ENCODE assay signal across 15 cellular contexts in the genomic region with DNA sequence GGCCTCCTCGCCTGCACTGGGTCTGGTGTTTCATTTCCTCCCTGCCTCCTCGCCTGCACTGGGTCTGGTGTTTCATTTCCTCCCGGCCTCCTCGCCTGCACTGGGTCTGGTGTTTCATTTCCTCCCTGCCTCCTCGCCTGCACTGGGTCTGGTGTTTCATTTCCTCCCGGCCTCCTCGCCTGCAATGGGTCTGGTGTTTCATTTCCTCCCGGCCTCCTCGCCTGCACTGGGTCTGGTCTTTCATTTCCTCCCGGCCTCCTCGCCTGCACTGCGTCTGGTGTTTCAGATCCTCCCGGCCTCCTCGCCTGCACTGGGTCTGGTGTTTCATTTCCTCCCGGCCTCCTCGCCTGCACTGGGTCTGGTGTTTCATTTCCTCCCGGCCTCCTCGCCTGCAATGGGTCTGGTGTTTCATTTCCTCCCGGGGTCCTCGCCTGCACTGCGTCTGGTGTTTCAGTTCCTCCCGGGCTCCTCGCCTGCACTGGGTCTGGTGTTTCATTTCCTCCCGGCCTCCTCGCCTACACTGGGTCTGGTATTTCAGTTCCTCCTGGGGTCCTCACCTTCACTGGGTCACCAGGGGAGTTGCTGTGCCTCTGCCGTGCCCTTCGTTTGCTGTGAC. TPM values are rescaled to one million over a fixed set of nuclear protein-coding genes. Genes with fewer than 3 reads are reported as not detected.
DNase-seq lines count a peak whose midpoint lies in the region; ATAC-seq and TF ChIP-seq lines count a peak whose summit lies in the region.
"Not testable (repeated sequence)": the region's sequence is repeated elsewhere in the genome, so short reads cannot be mapped to it uniquely, and the experiment has no call there.
"Had no signal": no experiment of that assay in that cellular context is flagged by ENCODE, and none has a peak within 500 bp of the region (broad histone marks: within the 10 kb centered on the region; RNA-seq: fewer than 3 reads in every experiment).

No MANE protein-coding gene starts in this region.

- H3K4me1 Mint-ChIP-seq in CD8-positive, alpha-beta T cell (ENCODE audit: low read depth); activated naive CD8-positive, alpha-beta T cell (ENCODE audit: low read depth); endodermal cell: not testable (repeated sequence)
- H3K4me1 Mint-ChIP-seq in H9 (peaks cover 9 to 12% of the 10 kb centered on the region in 2 experiments), T-cell (peaks cover 0 to 13% (median 7%) of the 10 kb centered on the region in 3 donors)
- peaks cover 1 to 17% (median 8%) of the 10 kb centered on the region in 4 donors for H3K4me1 Mint-ChIP-seq in naive thymus-derived CD8-positive, alpha-beta T cell

- H3K4me2 ChIP-seq in H9 (ENCODE audit: insufficient read depth, insufficient read length, low read length); Karpas-422 (ENCODE audit: low read depth, low read length, poor library complexity, severe bottlenecking): not testable (repeated sequence)

- H3K9me3 Mint-ChIP-seq in CD8-positive, alpha-beta T cell; H9; T-cell; activated naive CD8-positive, alpha-beta T cell (ENCODE audit: low read depth); endodermal cell; naive thymus-derived CD8-positive, alpha-beta T cell: not testable (repeated sequence)

- DNase-seq in CD8-positive, alpha-beta T cell; T-cell: not testable (repeated sequence)
- DNase-seq in H9 (peak; percentile 30), Karpas-422 (peak; percentile 86), endodermal cell (peak; percentile 38)
- DNase-seq in naive thymus-derived CD8-positive, alpha-beta T cell = peak in 2 of 10 donors; percentile 7 to 10

- not testable (repeated sequence) for H3K18ac ChIP-seq in H9 (ENCODE audit: insufficient read length, low read depth, low read length)

- H3K79me2 ChIP-seq in H9 (ENCODE audit: insufficient read depth, low read length); Karpas-422 (ENCODE audit: low read length): not testable (repeated sequence)

- H3K56ac ChIP-seq in H9 (ENCODE audit: insufficient read length, low read depth, low read length) = not testable (repeated sequence)

- H2BK5ac ChIP-seq in H9 (ENCODE audit: insufficient read length, low read length) = not testable (repeated sequence)

- not testable (repeated sequence) for H2BK120ac ChIP-seq in H9 (ENCODE audit: low read depth, low read length, poor library complexity, severe bottlenecking)

- not testable (repeated sequence) for H3K23ac ChIP-seq in H9 (ENCODE audit: insufficient read length, low read depth, low read length)

- not testable (repeated sequence) for H3K23me2 ChIP-seq in H9 (ENCODE audit: insufficient read length, low read depth, low read length, poor library complexity, severe bottlenecking)

- not testable (repeated sequence) for H4K20me1 ChIP-seq in H9 (ENCODE audit: control insufficient read depth, insufficient read depth, insufficient read length); Karpas-422 (ENCODE audit: insufficient read depth, low read depth, low read length)

- H2BK20ac ChIP-seq in H9 (ENCODE audit: low read depth, low read length, poor library complexity, severe bottlenecking) = not testable (repeated sequence)

- not testable (repeated sequence) for H2AK5ac ChIP-seq in H9 (ENCODE audit: insufficient read length, low read length)

- POLR2A ChIA-PET in CD8-positive, alpha-beta T cell (lab: Charles Lee); T-cell (lab: Charles Lee); naive thymus-derived CD8-positive, alpha-beta T cell (lab: Charles Lee): not testable (repeated sequence)

- H3K79me1 ChIP-seq in H9 (ENCODE audit: insufficient read depth, low read depth, low read length, poor library complexity, severe bottlenecking) = not testable (repeated sequence)

- not testable (repeated sequence) for H3K4me1 ChIP-seq in CD8-positive, alpha-beta T cell (ENCODE audit: insufficient read depth, low read length); H9 (ENCODE audit: insufficient read depth, low read length); Karpas-422 (ENCODE audit: low read length); endodermal cell (ENCODE audit: control insufficient read depth, insufficient read depth, low read length)

- H2AFZ ChIP-seq in H9 (ENCODE audit: low read length) = not testable (repeated sequence)
- peak overlapping the region; percentile 56; the same call in 1 of the 2 replicates for H2AFZ ChIP-seq in Karpas-422 (ENCODE audit: low read length)

- H3T11ph ChIP-seq in H9 (ENCODE audit: low read length) = not testable (repeated sequence)

- not testable (repeated sequence) for H2BK12ac ChIP-seq in H9 (ENCODE audit: insufficient read length, low read depth, low read length)

- H2BK15ac ChIP-seq in H9 (ENCODE audit: low read depth, low read length) = not testable (repeated sequence)

- H3K9ac ChIP-seq in H9 (ENCODE audit: extremely low read depth, insufficient read length, low read length); Karpas-422 (ENCODE audit: low read length); endodermal cell (ENCODE audit: extremely low read depth, low read length, poor library complexity, severe bottlenecking): not testable (repeated sequence)

- H3K27ac ChIP-seq in CD8-positive, alpha-beta T cell (ENCODE audit: low read depth, low read length); H9 (ENCODE audit: insufficient read length, low read depth, low read length); endodermal cell (ENCODE audit: low read depth, low read length): not testable (repeated sequence)
- peak overlapping the region; percentile 94 for H3K27ac ChIP-seq in Karpas-422 (ENCODE audit: low read length)

- ATAC-seq in CD8-positive, alpha-beta T cell; T-cell (replicated peaks in 1 of 4); naive thymus-derived CD8-positive, alpha-beta T cell: not testable (repeated sequence)

- not testable (repeated sequence) for H3K9me2 ChIP-seq in Karpas-422 (replicated peaks; ENCODE audit: insufficient read depth, low read length)

- H3K4me3 Mint-ChIP-seq in CD8-positive, alpha-beta T cell = peak overlapping the region; percentile 42
- not testable (repeated sequence) for H3K4me3 Mint-ChIP-seq in H9; activated naive CD8-positive, alpha-beta T cell; endodermal cell
- H3K4me3 Mint-ChIP-seq in T-cell = peak overlapping the region in 2 of 3 donors; percentile 28 to 44
- H3K4me3 Mint-ChIP-seq in naive thymus-derived CD8-positive, alpha-beta T cell = peak overlapping the region in 6 of 10 donors; percentile 33 to 70 (median 54)

- intact Hi-C loops in CD8-positive, alpha-beta T cell (cut with DNase I, micrococcal nuclease) = not testable (repeated sequence)

- not testable (repeated sequence) for H3K27me3 ChIP-seq in CD8-positive, alpha-beta T cell (ENCODE audit: insufficient read depth, low read length); H9 (ENCODE audit: insufficient read depth, low read length); Karpas-422 (ENCODE audit: low read length); endodermal cell (ENCODE audit: control insufficient read depth, insufficient read depth, low read length, poor library complexity, severe bottlenecking)

- not testable (repeated sequence) for H3K36me3 Mint-ChIP-seq in CD8-positive, alpha-beta T cell; H9 (ENCODE audit: insufficient read depth in 1 of 3, low read depth in 3 of 3); T-cell; activated naive CD8-positive, alpha-beta T cell; endodermal cell (ENCODE audit: low read depth); naive thymus-derived CD8-positive, alpha-beta T cell

- peak overlapping the region; percentile 37 for H3K27ac Mint-ChIP-seq in CD8-positive, alpha-beta T cell
- not testable (repeated sequence) for H3K27ac Mint-ChIP-seq in H9, endodermal cell
- peak overlapping the region in 1 of 2 donors; percentile 8 for H3K27ac Mint-ChIP-seq in T-cell
- peak overlapping the region; percentile 46 for H3K27ac Mint-ChIP-seq in activated naive CD8-positive, alpha-beta T cell
- peak overlapping the region in 7 of 10 donors; percentile 12 to 89 (median 79) for H3K27ac Mint-ChIP-seq in naive thymus-derived CD8-positive, alpha-beta T cell

- no CpG with 5 or more reads among the region's 27 CpGs for WGBS in H9 (ENCODE audit: extremely low coverage, insufficient read length, low lambda C conversion rate)
- 88 to 94% methylated on average over 14 to 22 of the region's 27 CpGs for WGBS in endodermal cell (ENCODE audit: insufficient coverage in 1 of 2, insufficient read length in 1 of 2), 2 experiments

- H3K27me3 Mint-ChIP-seq in CD8-positive, alpha-beta T cell (ENCODE audit: low read depth); T-cell; activated naive CD8-positive, alpha-beta T cell; endodermal cell (ENCODE audit: insufficient read depth); naive thymus-derived CD8-positive, alpha-beta T cell: not testable (repeated sequence)
- peaks cover 16% of the 10 kb centered on the region for H3K27me3 Mint-ChIP-seq in H9 (ENCODE audit: low read depth)

- H3K36me3 ChIP-seq in CD8-positive, alpha-beta T cell (ENCODE audit: insufficient read depth, low read length); Karpas-422 (ENCODE audit: insufficient read depth, low read length); endodermal cell (ENCODE audit: control insufficient read depth, insufficient read depth, low read length): not testable (repeated sequence)

- not testable (repeated sequence) for H3K4me3 ChIP-seq in CD8-positive, alpha-beta T cell (ENCODE audit: low read depth, low read length); endodermal cell (ENCODE audit: low read length)
- peak overlapping the region; percentile 7; the same call in 1 of the 2 replicates for H3K4me3 ChIP-seq in Karpas-422 (ENCODE audit: low read length)

- H3K9me3 ChIP-seq in CD8-positive, alpha-beta T cell (ENCODE audit: low read length); H9 (ENCODE audit: control insufficient read depth, low read depth, low read length); endodermal cell (ENCODE audit: control insufficient read depth, low read length): not testable (repeated sequence)
- H3K9me3 ChIP-seq in Karpas-422 (ENCODE audit: low read length) = peaks cover 19% of the 10 kb centered on the region

- not testable (repeated sequence) for H3K4ac ChIP-seq in H9 (ENCODE audit: low read depth, low read length)

- not testable (repeated sequence) for H4K8ac ChIP-seq in H9 (replicated peaks; ENCODE audit: insufficient read length, low read depth, low read length)

- H4K91ac ChIP-seq in H9 (ENCODE audit: insufficient read length, low read depth, low read length) = not testable (repeated sequence)

- CTCF ChIA-PET in CD8-positive, alpha-beta T cell (lab: Charles Lee); T-cell (lab: Charles Lee): not testable (repeated sequence)

- H3K14ac ChIP-seq in H9 (ENCODE audit: insufficient read depth, low read length) = not testable (repeated sequence)

- not testable (repeated sequence) for TF ChIP-seq CTCF in CD8-positive, alpha-beta T cell (IDR thresholded peaks at IDR 0.05); H9 (conservative IDR thresholded peaks at IDR 0.05); endodermal cell (conservative IDR thresholded peaks at IDR 0.05)

- H4K5ac ChIP-seq in H9 (ENCODE audit: insufficient read length, low read depth, low read length) = not testable (repeated sequence)

RNA-seq across cellular contexts. Expression of gene SNTG2, which starts 40.8 kb away (rescaled TPM):
- total RNA-seq in CD8-positive, alpha-beta T cell = 1 to 10 TPM; 5.1 to 5.3 TPM
- total RNA-seq in H9 (2021) (12.7 and 13.2 TPM in 2 replicates), T-cell (1 to 10 TPM in 4 of 5 donors, under 1 TPM in 1; 0.86 to 4.8 (median 2.7) TPM), endodermal cell (10 to 100 TPM in 1 of 2 donors, 1 to 10 TPM in 1; 4.1 to 11.9 TPM)
- not detected in 2 replicates for total RNA-seq in Karpas-422 (2014; rRNA removed; shearing (Covaris generic); ENCODE audit: low replicate concordance)
- polyA plus RNA-seq in endodermal cell (2013, experiment 1 of 2) = 1.9 TPM
- 1.2 TPM for polyA plus RNA-seq in endodermal cell (2013, experiment 2 of 2)
- 1 to 10 TPM; 4.2 to 8.8 TPM for total RNA-seq in naive thymus-derived CD8-positive, alpha-beta T cell
- 1 to 10 TPM in 1 of 3 donors, under 1 TPM in 2; 0.66 to 1.2 (median 0.94) TPM for polyA plus RNA-seq in naive thymus-derived CD8-positive, alpha-beta T cell
- total RNA-seq: Daoy, G401, LHCN-M2, MCF 10A, PC-3, SJCRH30 had no signal
- polyA plus RNA-seq: A549, CD14-positive monocyte had no signal
